Comparison of ENCODE assay signal across 10 cellular contexts in genomic region chr22:38080847-38081635, GRCh38. TPM values are rescaled to one million over a fixed set of nuclear protein-coding genes. Genes with fewer than 3 reads are reported as not detected.
DNase-seq lines count a peak whose midpoint lies in the region; ATAC-seq and TF ChIP-seq lines count a peak whose summit lies in the region.
"Had no signal": no experiment of that assay in that cellular context is flagged by ENCODE, and none has a peak within 500 bp of the region (broad histone marks: within the 10 kb centered on the region; RNA-seq: fewer than 3 reads in every experiment).

No MANE protein-coding gene starts in this region.

- H3K27me3 Mint-ChIP-seq in stimulated activated memory B cell treated with anti-CD40 and anti-IgM and Interleukin-4, amounts not matched to agents 10 μg/mL and 1 μg/mL and 100 μg/mL, for 72 hours, result peaks cover 41% of the 10 kb centered on the region
- peaks cover 32% of the 10 kb centered on the region for H3K27me3 Mint-ChIP-seq in T-helper 2 cell treated with Interferon-gamma antibody and Interleukin-4, amounts not matched to agents 5 μg/mL and 100 μg/mL, for 36 hours (ENCODE audit: low read depth)

- H3K4me1 ChIP-seq in ascending aorta (peaks cover 0 to 16% of the 10 kb centered on the region in 2 donors), iPS DF 6.9 (ENCODE audit: control insufficient read depth, insufficient read depth, low read length) (peaks cover 5% of the 10 kb centered on the region; the same call in 1 of the 2 replicates)

- H3K4me3 Mint-ChIP-seq in stimulated activated memory B cell treated with anti-CD40 and anti-IgM and Interleukin-4, amounts not matched to agents 10 μg/mL and 1 μg/mL and 100 μg/mL, for 72 hours, result no peak overlapping the region
- H3K4me3 Mint-ChIP-seq in T-helper 2 cell treated with Interferon-gamma antibody and Interleukin-4, amounts not matched to agents 5 μg/mL and 100 μg/mL, for 36 hours, result no peak overlapping the region
- H3K4me3 Mint-ChIP-seq: nephron had no signal

- H3K27ac ChIP-seq in ascending aorta, result peak overlapping the region; percentile 45 to 60
- no peak overlapping the region for H3K27ac ChIP-seq in iPS DF 6.9 (ENCODE audit: low read length)
- H3K27ac ChIP-seq in skin epidermis, result peak overlapping the region in 1 of 21 experiments; percentile 18

- H3K9me3 Mint-ChIP-seq in stimulated activated memory B cell treated with anti-CD40 and anti-IgM and Interleukin-4, amounts not matched to agents 10 μg/mL and 1 μg/mL and 100 μg/mL, for 72 hours, result no peaks in the 10 kb centered on the region
- H3K9me3 Mint-ChIP-seq in T-helper 2 cell treated with Interferon-gamma antibody and Interleukin-4, amounts not matched to agents 5 μg/mL and 100 μg/mL, for 36 hours, result no peaks in the 10 kb centered on the region
- H3K9me3 Mint-ChIP-seq: nephron had no signal

- H3K4me3 ChIP-seq in ascending aorta (peak overlapping the region; percentile 51 to 66), iPS DF 6.9 (ENCODE audit: low read length) (peak overlapping the region; percentile 13; the same call in 1 of the 2 replicates), skin epidermis (peak overlapping the region; percentile 15 to 36 (median 20))

- DNase-seq in HS-5 (ENCODE audit: low read depth), result peak; percentile 23
- DNase-seq in ascending aorta (ENCODE audit: low spot score in 2 of 2), result no peak
- DNase-seq in iPS DF 6.9 (ENCODE audit: low read depth, low spot score), result no peak
- no peak for DNase-seq in GM13977 (ENCODE audit: low spot score)
- DNase-seq in T-helper 2 cell treated with Interferon-gamma antibody and Interleukin-4, amounts not matched to agents 5 μg/mL and 100 μg/mL, for 36 hours (ENCODE audit: low spot score), result no peak
- DNase-seq in T1000 (lab: John Stamatoyannopoulos, UW), result no peak

- WGBS in iPS DF 6.9 (ENCODE audit: insufficient coverage, insufficient read length), result no CpG with 5 or more reads among the region's 110 CpGs

- H3K36me3 ChIP-seq in ascending aorta (no peaks in the 10 kb centered on the region), iPS DF 6.9 (ENCODE audit: control insufficient read depth, insufficient read depth, low read length) (no peaks in the 10 kb centered on the region)

- ATAC-seq in stimulated activated memory B cell treated with anti-CD40 and anti-IgM and Interleukin-4, amounts not matched to agents 10 μg/mL and 1 μg/mL and 100 μg/mL, for 72 hours, result no peak

- peaks cover 10% of the 10 kb centered on the region for H3K4me1 Mint-ChIP-seq in stimulated activated memory B cell treated with anti-CD40 and anti-IgM and Interleukin-4, amounts not matched to agents 10 μg/mL and 1 μg/mL and 100 μg/mL, for 72 hours
- H3K4me1 Mint-ChIP-seq in T-helper 2 cell treated with Interferon-gamma antibody and Interleukin-4, amounts not matched to agents 5 μg/mL and 100 μg/mL, for 36 hours (ENCODE audit: low read depth), result no peaks in the 10 kb centered on the region
- H3K4me1 Mint-ChIP-seq: nephron had no signal

- H3K9me3 ChIP-seq in ascending aorta (no peaks in the 10 kb centered on the region), iPS DF 6.9 (ENCODE audit: control insufficient read depth, insufficient read depth, low read length) (no peaks in the 10 kb centered on the region)

- H3K27me3 ChIP-seq in ascending aorta (no peaks in the 10 kb centered on the region), iPS DF 6.9 (ENCODE audit: control insufficient read depth, insufficient read depth, low read length) (peaks cover 5% of the 10 kb centered on the region; the same call in 1 of the 2 replicates)

- H3K36me3 Mint-ChIP-seq in stimulated activated memory B cell treated with anti-CD40 and anti-IgM and Interleukin-4, amounts not matched to agents 10 μg/mL and 1 μg/mL and 100 μg/mL, for 72 hours, result peaks cover 7% of the 10 kb centered on the region
- no peaks in the 10 kb centered on the region for H3K36me3 Mint-ChIP-seq in T-helper 2 cell treated with Interferon-gamma antibody and Interleukin-4, amounts not matched to agents 5 μg/mL and 100 μg/mL, for 36 hours (ENCODE audit: low read depth)

- intact Hi-C loops in ascending aorta (cut with DNase I), result no loop called here

- in situ Hi-C loops in GM13977 (cut with MboI; ENCODE audit: low pct_unique_long_range_greater_than_20kb, low sequenced_read_pairs, unreplicated experiment), result no loop called here

- TF ChIP-seq CTCF in ascending aorta (IDR thresholded peaks at IDR 0.05) (peak in 1 of 3 experiments; percentile 11), GM13977 (IDR thresholded peaks at IDR 0.05; ENCODE audit: extremely low read depth, insufficient read depth, missing control alignments) (no peak)

- no peak overlapping the region for H3K27ac Mint-ChIP-seq in stimulated activated memory B cell treated with anti-CD40 and anti-IgM and Interleukin-4, amounts not matched to agents 10 μg/mL and 1 μg/mL and 100 μg/mL, for 72 hours
- no peak overlapping the region for H3K27ac Mint-ChIP-seq in T-helper 2 cell treated with Interferon-gamma antibody and Interleukin-4, amounts not matched to agents 5 μg/mL and 100 μg/mL, for 36 hours
- H3K27ac Mint-ChIP-seq: nephron had no signal

RNA-seq across cellular contexts. Expression of gene SLC16A8, which starts 2.9 kb away (rescaled TPM):
- total RNA-seq in ascending aorta, result not detected
- total RNA-seq: H4 had no signal

RNA-seq across cellular contexts. Expression of gene PICK1, which starts 23.8 kb away (rescaled TPM):
- total RNA-seq in ascending aorta, result 88.1 TPM

RNA-seq across cellular contexts. Expression of gene BAIAP2L2, which starts 29.4 kb away (rescaled TPM):
- total RNA-seq in ascending aorta, result not detected
- total RNA-seq: H4 had no signal
